33 cellular contexts compared by ENCODE assay signal in genomic region chr4:154658680-154659402, GRCh38. TPM values are rescaled to one million over a fixed set of nuclear protein-coding genes. Genes with fewer than 3 reads are reported as not detected.
DNase-seq lines count a peak whose midpoint lies in the region; ATAC-seq and TF ChIP-seq lines count a peak whose summit lies in the region.
"Had no signal": no experiment of that assay in that cellular context is flagged by ENCODE, and none has a peak within 500 bp of the region (broad histone marks: within the 10 kb centered on the region; RNA-seq: fewer than 3 reads in every experiment).

No MANE protein-coding gene starts in this region.

- no peaks in the 10 kb centered on the region for H3K79me2 ChIP-seq in neural progenitor cell (ENCODE audit: low read depth)

- 78 to 86% (median 82%) methylated on average over 11 of the region's 11 CpGs for WGBS in stomach, 5 donors

- peaks cover 2% of the 10 kb centered on the region for H3K27me3 Mint-ChIP-seq in neural progenitor cell (ENCODE audit: insufficient read depth, low read depth)

- no peak overlapping the region for H3K4me3 Mint-ChIP-seq in neural progenitor cell
- H3K4me3 Mint-ChIP-seq: activated CD8-positive, alpha-beta T cell treated with anti-CD3 and anti-CD28 coated beads for 36 hours; activated naive CD4-positive, alpha-beta T cell treated with anti-CD3 and anti-CD28 coated beads, Interleukin-2, amount 10 ng/mL, durations not matched to agents 7 days and 5 days; CD8-positive, alpha-beta T cell; naive thymus-derived CD4-positive, alpha-beta T cell; T-helper 2 cell treated with Interferon-gamma antibody and Interleukin-4, amounts not matched to agents 5 μg/mL and 100 μg/mL, for 36 hours had no signal

- no peaks in the 10 kb centered on the region for H4K20me1 ChIP-seq in neural progenitor cell (ENCODE audit: low read depth)

- intact Hi-C loops in stomach (cut with DNase I; ENCODE audit: low total_unique reads): no loop called here

- TF ChIP-seq CTCF in fibroblast of the aortic adventitia (IDR thresholded peaks at IDR 0.05; ENCODE audit: insufficient read depth, low read length): no peak
- no peak for TF ChIP-seq CTCF in neural progenitor cell (IDR thresholded peaks at IDR 0.05)
- TF ChIP-seq CTCF in stomach (IDR thresholded peaks at IDR 0.05): no peak

- ATAC-seq in SK-N-SH treated with all-trans-retinoic acid at 6 μM for 48 hours (peak; percentile 70), GM19455 (IDR thresholded peaks at IDR 0.05; ENCODE audit: unreplicated experiment) (no peak)
- ATAC-seq: activated CD8-positive, alpha-beta T cell treated with anti-CD3 and anti-CD28 coated beads for 36 hours; CD8-positive, alpha-beta T cell; GM12878; left lung; naive thymus-derived CD4-positive, alpha-beta T cell; PC-3 had no signal

- no peaks in the 10 kb centered on the region for H3F3A ChIP-seq in neural progenitor cell (ENCODE audit: low read depth)

- no peak overlapping the region for H3K9ac ChIP-seq in neural progenitor cell

- H2AFZ ChIP-seq in neural progenitor cell (replicated peaks): peak overlapping the region; percentile 27

- H3K9me3 Mint-ChIP-seq in neural progenitor cell: no peaks in the 10 kb centered on the region
- H3K9me3 Mint-ChIP-seq: activated naive CD4-positive, alpha-beta T cell treated with anti-CD3 and anti-CD28 coated beads, Interleukin-2, amount 10 ng/mL, durations not matched to agents 7 days and 5 days; CD8-positive, alpha-beta T cell; T-helper 2 cell treated with Interferon-gamma antibody and Interleukin-4, amounts not matched to agents 5 μg/mL and 100 μg/mL, for 36 hours had no signal

- H3K27me3 ChIP-seq in neural progenitor cell (no peaks in the 10 kb centered on the region), stomach (no peaks in the 10 kb centered on the region)
- H3K27me3 ChIP-seq: breast epithelium, left lung, uterus had no signal

- H3K27ac ChIP-seq in neural progenitor cell: no peak overlapping the region
- no peak overlapping the region for H3K27ac ChIP-seq in stomach
- H3K27ac ChIP-seq: breast epithelium, left lung, prostate gland, thoracic aorta, uterus had no signal

- H3K36me3 ChIP-seq in neural progenitor cell (no peaks in the 10 kb centered on the region), stomach (no peaks in the 10 kb centered on the region)
- H3K36me3 ChIP-seq: breast epithelium, left lung, prostate gland, thoracic aorta, uterus had no signal

- H3K36me3 Mint-ChIP-seq in neural progenitor cell: no peaks in the 10 kb centered on the region
- H3K36me3 Mint-ChIP-seq: activated naive CD4-positive, alpha-beta T cell treated with anti-CD3 and anti-CD28 coated beads, Interleukin-2, amount 10 ng/mL, durations not matched to agents 7 days and 5 days; CD8-positive, alpha-beta T cell; naive thymus-derived CD4-positive, alpha-beta T cell had no signal

- H3K4me1 ChIP-seq in neural progenitor cell (no peaks in the 10 kb centered on the region), stomach (peaks cover 0 to 11% (median 3%) of the 10 kb centered on the region in 4 donors)
- H3K4me1 ChIP-seq: breast epithelium, left lung, prostate gland, uterus had no signal

- H3K4me1 Mint-ChIP-seq in neural progenitor cell: no peaks in the 10 kb centered on the region
- H3K4me1 Mint-ChIP-seq: activated naive CD4-positive, alpha-beta T cell treated with anti-CD3 and anti-CD28 coated beads, Interleukin-2, amount 10 ng/mL, durations not matched to agents 7 days and 5 days; naive thymus-derived CD4-positive, alpha-beta T cell had no signal

- H3K4me3 ChIP-seq in fibroblast of the aortic adventitia (ENCODE audit: low read depth, low read length) (peak overlapping the region; percentile 47), neural progenitor cell (no peak overlapping the region), stomach (no peak overlapping the region)
- H3K4me3 ChIP-seq: breast epithelium, GM12878, left lung, prostate gland, thoracic aorta, uterus had no signal

- TF ChIP-seq EP300 in stomach (IDR thresholded peaks at IDR 0.05): no peak

- no peak overlapping the region for H3K4me2 ChIP-seq in neural progenitor cell

- H3K27ac Mint-ChIP-seq in neural progenitor cell: peak overlapping the region; percentile 21
- H3K27ac Mint-ChIP-seq: activated CD8-positive, alpha-beta T cell treated with anti-CD3 and anti-CD28 coated beads for 36 hours; activated naive CD4-positive, alpha-beta T cell treated with anti-CD3 and anti-CD28 coated beads, Interleukin-2, amount 10 ng/mL, durations not matched to agents 7 days and 5 days; CD8-positive, alpha-beta T cell; naive thymus-derived CD4-positive, alpha-beta T cell; T-helper 2 cell treated with Interferon-gamma antibody and Interleukin-4, amounts not matched to agents 5 μg/mL and 100 μg/mL, for 36 hours had no signal

- DNase-seq in A172 (ENCODE audit: low spot score) (peak; percentile 64), fibroblast of the aortic adventitia (ENCODE audit: low read depth) (peak; percentile 4), neural progenitor cell (ENCODE audit: low spot score) (no peak), stomach (no peak), SHP77 treated with DMSO at 0.1 percent for 48 hours (lab: John Stamatoyannopoulos, UW) (no peak)
- no peak for DNase-seq in activated CD8-positive, alpha-beta memory T cell treated with anti-CD3 and anti-CD28 coated beads, Interleukin-2, amount 50 U/mL, for 48 hours
- DNase-seq: 8988T; activated CD4-positive, alpha-beta T cell treated with anti-CD3 and anti-CD28 coated beads for 1 hour; activated CD8-positive, alpha-beta T cell treated with anti-CD3 and anti-CD28 coated beads for 36 hours; activated naive CD4-positive, alpha-beta T cell treated with anti-CD3 and anti-CD28 coated beads, Interleukin-2, amount 10 ng/mL, durations not matched to agents 7 days and 5 days; amniotic stem cell; CD8-positive, alpha-beta T cell; effector CD4-positive, alpha-beta T cell; H7; left lung; naive thymus-derived CD4-positive, alpha-beta T cell; NCI-H1092 treated with DMSO at 0.1 percent for 48 hours; NCI-H187 treated with DMSO at 0.1 percent for 48 hours; NCI-H524 treated with DMSO at 0.1 percent for 48 hours; NK-92 treated with Interleukin-12 subunit alpha and Interleukin-12 subunit beta, amount 100 ng/mL, for 24 hours; PC-3; small intestine; stimulated activated naive CD4-positive, alpha-beta T cell treated with Interleukin-2 at 50 U/mL for 16 hours; uterus had no signal

- no peaks in the 10 kb centered on the region for H3K9me3 ChIP-seq in neural progenitor cell (ENCODE audit: low read depth)
- H3K9me3 ChIP-seq in stomach: no peaks in the 10 kb centered on the region
- H3K9me3 ChIP-seq: breast epithelium, left lung, prostate gland, thoracic aorta, uterus had no signal

- no peak for TF ChIP-seq POLR2A in stomach (IDR thresholded peaks at IDR 0.05)

TF ChIP-seq in SK-N-SH treated with all-trans-retinoic acid at 6 μM for 48 hours, 23 proteins besides CTCF, POLR2A, EP300 and RAD21:
- TF ChIP-seq ZFP3 (CRISPR knock-in tag; IDR thresholded peaks at IDR 0.05) (no peak), SNAI2 (CRISPR knock-in tag; IDR thresholded peaks at IDR 0.05) (no peak), CSDC2 (CRISPR knock-in tag; IDR thresholded peaks at IDR 0.05) (no peak), ESRRG (CRISPR knock-in tag; IDR thresholded peaks at IDR 0.05) (no peak), ZNF565 (CRISPR knock-in tag; conservative IDR thresholded peaks at IDR 0.05; ENCODE audit: low read depth) (no peak), GLIS3 (CRISPR knock-in tag; IDR thresholded peaks at IDR 0.05) (no peak), TCF4 (CRISPR knock-in tag; IDR thresholded peaks at IDR 0.05; ENCODE audit: borderline replicate concordance) (no peak), TOX (CRISPR knock-in tag; IDR thresholded peaks at IDR 0.05; ENCODE audit: borderline replicate concordance) (no peak), ZC3H10 (CRISPR knock-in tag; IDR thresholded peaks at IDR 0.05) (no peak), ZFP30 (CRISPR knock-in tag; IDR thresholded peaks at IDR 0.05) (no peak), ARNTL (CRISPR knock-in tag; IDR thresholded peaks at IDR 0.05; ENCODE audit: borderline replicate concordance, low read depth) (no peak), CREB5 (CRISPR knock-in tag; IDR thresholded peaks at IDR 0.05; ENCODE audit: low read depth) (no peak), ZNF8 (CRISPR knock-in tag; IDR thresholded peaks at IDR 0.05) (no peak)

RNA-seq across cellular contexts. Expression of gene FGG, which starts 46.4 kb away (rescaled TPM):
- not detected in 2 replicates for total RNA-seq in A172 (2014; rRNA removed; shearing (Covaris generic))
- total RNA-seq in fibroblast of the aortic adventitia (ENCODE audit: low replicate concordance) (not detected in 2 replicates), neural progenitor cell (ENCODE audit: low replicate concordance) (not detected in 2 replicates), stomach (1 to 10 TPM in 2 of 5 donors, not detected in 3; 2.6 to 3.1 TPM)
- polyA plus RNA-seq in stomach: 1 to 10 TPM in 2 of 3 donors, under 1 TPM in 1; 0.20 to 2.1 (median 1.5) TPM
- total RNA-seq: activated CD8-positive, alpha-beta T cell treated with anti-CD3 and anti-CD28 coated beads for 36 hours; CD8-positive, alpha-beta T cell; H7; HT-29; mesenteric fat pad; naive thymus-derived CD4-positive, alpha-beta T cell; PC-3; prostate gland; thoracic aorta had no signal
- polyA plus RNA-seq: GM12878; naive thymus-derived CD4-positive, alpha-beta T cell had no signal

Comparison
In these comparisons a context has a peak if more than half of its experiments do, and no peak if none do; other contexts are left out.
1. DNase-seq: peak in A172 (single experiment) and fibroblast of the aortic adventitia (single experiment); none in neural progenitor cell (single experiment), activated CD8-positive, alpha-beta memory T cell treated with anti-CD3 and anti-CD28 coated beads, Interleukin-2, amount 50 U/mL, for 48 hours (single experiment), stomach (single experiment) and SHP77 treated with DMSO at 0.1 percent for 48 hours (single experiment).